9 cellular contexts compared by ENCODE assay signal in genomic region chr5:57177479-57178156, GRCh38. TPM values are rescaled to one million over a fixed set of nuclear protein-coding genes. Genes with fewer than 3 reads are reported as not detected.
DNase-seq lines count a peak whose midpoint lies in the region; ATAC-seq and TF ChIP-seq lines count a peak whose summit lies in the region.
"Had no signal": no experiment of that assay in that cellular context is flagged by ENCODE, and none has a peak within 500 bp of the region (broad histone marks: within the 10 kb centered on the region; RNA-seq: fewer than 3 reads in every experiment).

No MANE protein-coding gene starts in this region.

- no peak for DNase-seq in activated naive CD4-positive, alpha-beta T cell treated with anti-CD3 and anti-CD28 coated beads, Interleukin-2, amount 50 U/mL, for 16 hours
- no peak for DNase-seq in astrocyte of the spinal cord (ENCODE audit: low read depth, low spot score)
- DNase-seq in upper lobe of right lung = no peak
- no peak for DNase-seq in KG1 (lab: John Stamatoyannopoulos, UW)
- no peak for DNase-seq in HK-2 (ENCODE audit: unreplicated experiment)
- no peak for DNase-seq in caudate nucleus (lab: John Stamatoyannopoulos, UW)
- DNase-seq: NCI-H69 had no signal

- no peaks in the 10 kb centered on the region for H3K27me3 Mint-ChIP-seq in activated naive CD4-positive, alpha-beta T cell treated with anti-CD3 and anti-CD28 coated beads, Interleukin-2, amount 50 U/mL, for 24 hours

- peak overlapping the region; percentile 30 for H3K27ac Mint-ChIP-seq in activated naive CD4-positive, alpha-beta T cell treated with anti-CD3 and anti-CD28 coated beads, Interleukin-2, amount 50 U/mL, for 24 hours

- H3K9me3 Mint-ChIP-seq in activated naive CD4-positive, alpha-beta T cell treated with anti-CD3 and anti-CD28 coated beads, Interleukin-2, amount 50 U/mL, for 24 hours = no peaks in the 10 kb centered on the region

- H3K36me3 ChIP-seq in mesodermal cell (ENCODE audit: control insufficient read depth, insufficient read depth, low read length) (peaks cover 46% of the 10 kb centered on the region), upper lobe of right lung (peaks cover 4% of the 10 kb centered on the region)

- intact Hi-C loops in upper lobe of right lung (cut with DNase I) = no loop called here

- no peak for TF ChIP-seq CTCF in astrocyte of the spinal cord (IDR thresholded peaks at IDR 0.05; ENCODE audit: low read depth, low read length)
- TF ChIP-seq CTCF in upper lobe of right lung (IDR thresholded peaks at IDR 0.05) = no peak

- H3K27me3 ChIP-seq in upper lobe of right lung = no peaks in the 10 kb centered on the region

- WGBS in mesodermal cell (ENCODE audit: insufficient coverage in 2 of 2), 2 experiments = 86 to 95% methylated on average over 7 to 10 of the region's 14 CpGs

- no peak for ATAC-seq in upper lobe of right lung

- H3K36me3 Mint-ChIP-seq in activated naive CD4-positive, alpha-beta T cell treated with anti-CD3 and anti-CD28 coated beads, Interleukin-2, amount 50 U/mL, for 24 hours = peaks cover 36% of the 10 kb centered on the region

- peaks cover 7% of the 10 kb centered on the region for H3K4me1 ChIP-seq in mesodermal cell (ENCODE audit: control insufficient read depth, insufficient read depth, low read length, poor library complexity, severe bottlenecking)
- H3K4me1 ChIP-seq in upper lobe of right lung = peaks cover 54% of the 10 kb centered on the region

- H3K4me1 Mint-ChIP-seq in activated naive CD4-positive, alpha-beta T cell treated with anti-CD3 and anti-CD28 coated beads, Interleukin-2, amount 50 U/mL, for 24 hours = peaks cover 59% of the 10 kb centered on the region

- H3K9me3 ChIP-seq in mesodermal cell (ENCODE audit: control insufficient read depth, low read length) (no peaks in the 10 kb centered on the region), upper lobe of right lung (no peaks in the 10 kb centered on the region)

- H3K4me3 ChIP-seq in astrocyte of the spinal cord (ENCODE audit: low read depth, low read length) (peak overlapping the region; percentile 15), mesodermal cell (ENCODE audit: extremely low read depth, insufficient read depth, low read length, poor library complexity, severe bottlenecking) (peak overlapping the region; percentile 11), upper lobe of right lung (peak overlapping the region; percentile 64)

- in situ Hi-C loops in astrocyte of the spinal cord (cut with HindIII; ENCODE audit: low sequenced_read_pairs) = no loop called here

- peak overlapping the region; percentile 94 for H3K4me3 Mint-ChIP-seq in activated naive CD4-positive, alpha-beta T cell treated with anti-CD3 and anti-CD28 coated beads, Interleukin-2, amount 50 U/mL, for 24 hours

- H3K27ac ChIP-seq in mesodermal cell (ENCODE audit: low read depth, low read length, severe bottlenecking) (no peak overlapping the region), upper lobe of right lung (no peak overlapping the region), caudate nucleus (ENCODE audit: low read depth, low read length) (no peak overlapping the region)

RNA-seq across cellular contexts. Expression of gene GPBP1, which starts 3.8 kb away (rescaled TPM):
- 68.5 TPM for polyA plus RNA-seq in mesodermal cell (2013, experiment 1 of 2)
- polyA plus RNA-seq in mesodermal cell (2013, experiment 2 of 2) = 78.7 TPM
- total RNA-seq in upper lobe of right lung = 63.0 TPM

Comparison
In these comparisons a context has a peak if more than half of its experiments do, and no peak if none do; other contexts are left out.
1. H3K4me3 ChIP-seq: peak in every context shown above with its lines; median percentile 64 in upper lobe of right lung; 15 in astrocyte of the spinal cord; 11 in mesodermal cell.